Comparison of ENCODE assay signal across 1 cellular context in the genomic region with DNA sequence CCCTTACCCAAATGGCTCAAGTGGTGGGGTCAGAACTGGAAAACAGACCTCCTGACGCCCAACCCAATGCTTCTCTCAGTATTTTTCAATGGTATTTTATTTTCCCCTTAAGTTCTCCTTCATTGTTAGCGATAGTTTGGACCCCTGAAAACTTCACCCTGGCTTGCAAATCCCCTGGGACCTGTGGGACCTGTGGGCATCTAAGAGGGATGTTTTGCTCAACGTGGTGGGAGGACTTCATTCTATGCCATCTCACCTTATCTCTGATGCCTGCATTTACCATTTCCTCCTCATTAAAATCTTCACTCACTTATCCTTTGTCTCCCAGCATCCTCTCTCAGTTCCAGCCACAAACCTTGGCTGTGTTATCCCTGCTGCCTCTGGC.
A peak's percentile ranks its signal among the peaks of the same experiment; 100 is the strongest.
TF ChIP-seq lines count a peak whose summit lies in the region.

No MANE protein-coding gene starts in this region.

TF ChIP-seq in GM12878, 131 proteins besides CTCF, POLR2A, EP300 and RAD21 (continued from another document):
- TF ChIP-seq, protein P1, sequence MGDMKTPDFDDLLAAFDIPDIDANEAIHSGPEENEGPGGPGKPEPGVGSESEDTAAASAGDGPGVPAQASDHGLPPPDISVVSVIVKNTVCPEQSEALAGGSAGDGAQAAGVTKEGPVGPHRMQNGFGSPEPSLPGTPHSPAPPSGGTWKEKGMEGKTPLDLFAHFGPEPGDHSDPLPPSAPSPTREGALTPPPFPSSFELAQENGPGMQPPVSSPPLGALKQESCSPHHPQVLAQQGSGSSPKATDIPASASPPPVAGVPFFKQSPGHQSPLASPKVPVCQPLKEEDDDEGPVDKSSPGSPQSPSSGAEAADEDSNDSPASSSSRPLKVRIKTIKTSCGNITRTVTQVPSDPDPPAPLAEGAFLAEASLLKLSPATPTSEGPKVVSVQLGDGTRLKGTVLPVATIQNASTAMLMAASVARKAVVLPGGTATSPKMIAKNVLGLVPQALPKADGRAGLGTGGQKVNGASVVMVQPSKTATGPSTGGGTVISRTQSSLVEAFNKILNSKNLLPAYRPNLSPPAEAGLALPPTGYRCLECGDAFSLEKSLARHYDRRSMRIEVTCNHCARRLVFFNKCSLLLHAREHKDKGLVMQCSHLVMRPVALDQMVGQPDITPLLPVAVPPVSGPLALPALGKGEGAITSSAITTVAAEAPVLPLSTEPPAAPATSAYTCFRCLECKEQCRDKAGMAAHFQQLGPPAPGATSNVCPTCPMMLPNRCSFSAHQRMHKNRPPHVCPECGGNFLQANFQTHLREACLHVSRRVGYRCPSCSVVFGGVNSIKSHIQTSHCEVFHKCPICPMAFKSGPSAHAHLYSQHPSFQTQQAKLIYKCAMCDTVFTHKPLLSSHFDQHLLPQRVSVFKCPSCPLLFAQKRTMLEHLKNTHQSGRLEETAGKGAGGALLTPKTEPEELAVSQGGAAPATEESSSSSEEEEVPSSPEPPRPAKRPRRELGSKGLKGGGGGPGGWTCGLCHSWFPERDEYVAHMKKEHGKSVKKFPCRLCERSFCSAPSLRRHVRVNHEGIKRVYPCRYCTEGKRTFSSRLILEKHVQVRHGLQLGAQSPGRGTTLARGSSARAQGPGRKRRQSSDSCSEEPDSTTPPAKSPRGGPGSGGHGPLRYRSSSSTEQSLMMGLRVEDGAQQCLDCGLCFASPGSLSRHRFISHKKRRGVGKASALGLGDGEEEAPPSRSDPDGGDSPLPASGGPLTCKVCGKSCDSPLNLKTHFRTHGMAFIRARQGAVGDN (IDR thresholded peaks at IDR 0.05) = 0 out of 2 replicates have a peak, but pooled peaks have one; percentile 15
- TF ChIP-seq NR2F1 (conservative IDR thresholded peaks at IDR 0.05) = 0 out of 2 replicates have a peak, but pooled peaks have one; percentile 3
- TF ChIP-seq, protein P2, sequence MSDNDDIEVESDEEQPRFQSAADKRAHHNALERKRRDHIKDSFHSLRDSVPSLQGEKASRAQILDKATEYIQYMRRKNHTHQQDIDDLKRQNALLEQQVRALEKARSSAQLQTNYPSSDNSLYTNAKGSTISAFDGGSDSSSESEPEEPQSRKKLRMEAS (IDR thresholded peaks at IDR 0.05; ENCODE audit: low read depth, low read length) = no peak
- TF ChIP-seq YY1 (IDR thresholded peaks at IDR 0.05; ENCODE audit: low read depth, low read length) = no peak
- TF ChIP-seq MTA2 (IDR thresholded peaks at IDR 0.05; ENCODE audit: low read depth) = 0 out of 2 replicates have a peak, but pooled peaks have one; percentile 31
- TF ChIP-seq, protein P3, sequence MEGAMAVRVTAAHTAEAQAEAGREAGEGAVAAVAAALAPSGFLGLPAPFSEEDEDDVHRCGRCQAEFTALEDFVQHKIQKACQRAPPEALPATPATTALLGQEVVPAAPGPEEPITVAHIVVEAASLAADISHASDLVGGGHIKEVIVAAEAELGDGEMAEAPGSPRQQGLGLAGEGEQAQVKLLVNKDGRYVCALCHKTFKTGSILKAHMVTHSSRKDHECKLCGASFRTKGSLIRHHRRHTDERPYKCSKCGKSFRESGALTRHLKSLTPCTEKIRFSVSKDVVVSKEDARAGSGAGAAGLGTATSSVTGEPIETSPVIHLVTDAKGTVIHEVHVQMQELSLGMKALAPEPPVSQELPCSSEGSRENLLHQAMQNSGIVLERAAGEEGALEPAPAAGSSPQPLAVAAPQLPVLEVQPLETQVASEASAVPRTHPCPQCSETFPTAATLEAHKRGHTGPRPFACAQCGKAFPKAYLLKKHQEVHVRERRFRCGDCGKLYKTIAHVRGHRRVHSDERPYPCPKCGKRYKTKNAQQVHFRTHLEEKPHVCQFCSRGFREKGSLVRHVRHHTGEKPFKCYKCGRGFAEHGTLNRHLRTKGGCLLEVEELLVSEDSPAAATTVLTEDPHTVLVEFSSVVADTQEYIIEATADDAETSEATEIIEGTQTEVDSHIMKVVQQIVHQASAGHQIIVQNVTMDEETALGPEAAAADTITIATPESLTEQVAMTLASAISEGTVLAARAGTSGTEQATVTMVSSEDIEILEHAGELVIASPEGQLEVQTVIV (IDR thresholded peaks at IDR 0.05; ENCODE audit: borderline replicate concordance, partially characterized antibody) = no peak
- TF ChIP-seq, protein P4, sequence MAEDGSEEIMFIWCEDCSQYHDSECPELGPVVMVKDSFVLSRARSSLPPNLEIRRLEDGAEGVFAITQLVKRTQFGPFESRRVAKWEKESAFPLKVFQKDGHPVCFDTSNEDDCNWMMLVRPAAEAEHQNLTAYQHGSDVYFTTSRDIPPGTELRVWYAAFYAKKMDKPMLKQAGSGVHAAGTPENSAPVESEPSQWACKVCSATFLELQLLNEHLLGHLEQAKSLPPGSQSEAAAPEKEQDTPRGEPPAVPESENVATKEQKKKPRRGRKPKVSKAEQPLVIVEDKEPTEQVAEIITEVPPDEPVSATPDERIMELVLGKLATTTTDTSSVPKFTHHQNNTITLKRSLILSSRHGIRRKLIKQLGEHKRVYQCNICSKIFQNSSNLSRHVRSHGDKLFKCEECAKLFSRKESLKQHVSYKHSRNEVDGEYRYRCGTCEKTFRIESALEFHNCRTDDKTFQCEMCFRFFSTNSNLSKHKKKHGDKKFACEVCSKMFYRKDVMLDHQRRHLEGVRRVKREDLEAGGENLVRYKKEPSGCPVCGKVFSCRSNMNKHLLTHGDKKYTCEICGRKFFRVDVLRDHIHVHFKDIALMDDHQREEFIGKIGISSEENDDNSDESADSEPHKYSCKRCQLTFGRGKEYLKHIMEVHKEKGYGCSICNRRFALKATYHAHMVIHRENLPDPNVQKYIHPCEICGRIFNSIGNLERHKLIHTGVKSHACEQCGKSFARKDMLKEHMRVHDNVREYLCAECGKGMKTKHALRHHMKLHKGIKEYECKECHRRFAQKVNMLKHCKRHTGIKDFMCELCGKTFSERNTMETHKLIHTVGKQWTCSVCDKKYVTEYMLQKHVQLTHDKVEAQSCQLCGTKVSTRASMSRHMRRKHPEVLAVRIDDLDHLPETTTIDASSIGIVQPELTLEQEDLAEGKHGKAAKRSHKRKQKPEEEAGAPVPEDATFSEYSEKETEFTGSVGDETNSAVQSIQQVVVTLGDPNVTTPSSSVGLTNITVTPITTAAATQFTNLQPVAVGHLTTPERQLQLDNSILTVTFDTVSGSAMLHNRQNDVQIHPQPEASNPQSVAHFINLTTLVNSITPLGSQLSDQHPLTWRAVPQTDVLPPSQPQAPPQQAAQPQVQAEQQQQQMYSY (CRISPR knock-in tag; IDR thresholded peaks at IDR 0.05) = no peak
- TF ChIP-seq SMC3 (IDR thresholded peaks at IDR 0.05; ENCODE audit: borderline replicate concordance, low read length) = no peak
- 0 out of 2 replicates have a peak, but pooled peaks have one; percentile 6 for TF ChIP-seq ZNF217 (IDR thresholded peaks at IDR 0.05)
